2 cellular contexts compared by ENCODE assay signal in the genomic region with DNA sequence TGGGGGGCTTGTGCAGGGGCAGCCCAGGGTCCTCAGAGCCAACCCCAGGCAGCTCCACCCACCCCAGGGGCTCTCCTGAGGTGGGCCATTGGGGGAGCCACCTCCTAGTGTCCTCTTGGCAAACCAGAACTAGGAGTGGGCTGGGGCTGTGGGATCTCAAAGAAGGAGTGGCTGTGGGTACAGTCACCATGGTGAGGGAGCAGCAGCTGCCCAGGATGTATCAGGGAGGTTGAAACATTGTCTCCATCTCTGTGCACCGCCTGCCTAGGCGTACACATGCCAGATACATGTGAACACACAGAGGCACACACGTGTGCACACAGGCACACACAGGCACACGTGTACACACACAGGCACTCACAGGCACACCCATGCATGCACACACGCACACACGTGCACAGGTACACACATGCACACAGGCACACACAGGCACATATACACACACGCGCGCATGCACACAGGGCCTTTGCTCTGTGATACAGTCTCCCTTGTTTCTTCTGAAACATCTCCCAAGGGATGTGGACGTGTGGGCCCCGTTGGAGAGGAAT.
TF ChIP-seq lines count a peak whose summit lies in the region.

No MANE protein-coding gene starts in this region.

TF ChIP-seq in GM23338, 12 proteins besides CTCF, POLR2A, EP300 and RAD21:
- no peak for TF ChIP-seq ZNF114 (CRISPR knock-in tag; IDR thresholded peaks at IDR 0.05)
- TF ChIP-seq, protein P1, sequence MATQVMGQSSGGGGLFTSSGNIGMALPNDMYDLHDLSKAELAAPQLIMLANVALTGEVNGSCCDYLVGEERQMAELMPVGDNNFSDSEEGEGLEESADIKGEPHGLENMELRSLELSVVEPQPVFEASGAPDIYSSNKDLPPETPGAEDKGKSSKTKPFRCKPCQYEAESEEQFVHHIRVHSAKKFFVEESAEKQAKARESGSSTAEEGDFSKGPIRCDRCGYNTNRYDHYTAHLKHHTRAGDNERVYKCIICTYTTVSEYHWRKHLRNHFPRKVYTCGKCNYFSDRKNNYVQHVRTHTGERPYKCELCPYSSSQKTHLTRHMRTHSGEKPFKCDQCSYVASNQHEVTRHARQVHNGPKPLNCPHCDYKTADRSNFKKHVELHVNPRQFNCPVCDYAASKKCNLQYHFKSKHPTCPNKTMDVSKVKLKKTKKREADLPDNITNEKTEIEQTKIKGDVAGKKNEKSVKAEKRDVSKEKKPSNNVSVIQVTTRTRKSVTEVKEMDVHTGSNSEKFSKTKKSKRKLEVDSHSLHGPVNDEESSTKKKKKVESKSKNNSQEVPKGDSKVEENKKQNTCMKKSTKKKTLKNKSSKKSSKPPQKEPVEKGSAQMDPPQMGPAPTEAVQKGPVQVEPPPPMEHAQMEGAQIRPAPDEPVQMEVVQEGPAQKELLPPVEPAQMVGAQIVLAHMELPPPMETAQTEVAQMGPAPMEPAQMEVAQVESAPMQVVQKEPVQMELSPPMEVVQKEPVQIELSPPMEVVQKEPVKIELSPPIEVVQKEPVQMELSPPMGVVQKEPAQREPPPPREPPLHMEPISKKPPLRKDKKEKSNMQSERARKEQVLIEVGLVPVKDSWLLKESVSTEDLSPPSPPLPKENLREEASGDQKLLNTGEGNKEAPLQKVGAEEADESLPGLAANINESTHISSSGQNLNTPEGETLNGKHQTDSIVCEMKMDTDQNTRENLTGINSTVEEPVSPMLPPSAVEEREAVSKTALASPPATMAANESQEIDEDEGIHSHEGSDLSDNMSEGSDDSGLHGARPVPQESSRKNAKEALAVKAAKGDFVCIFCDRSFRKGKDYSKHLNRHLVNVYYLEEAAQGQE (IDR thresholded peaks at IDR 0.05; ENCODE audit: unreplicated experiment), result no peak
- TF ChIP-seq CREB1 (CRISPR knock-in tag; IDR thresholded peaks at IDR 0.05; ENCODE audit: low read depth), result no peak
- no peak for TF ChIP-seq EZH2 (IDR thresholded peaks at IDR 0.05; ENCODE audit: low read depth, unreplicated experiment)
- no peak for TF ChIP-seq NANOG (IDR thresholded peaks at IDR 0.05; ENCODE audit: borderline replicate concordance)
- TF ChIP-seq STAT1 (IDR thresholded peaks at IDR 0.05; ENCODE audit: unreplicated experiment), result no peak

TF ChIP-seq in H1, 55 proteins besides CTCF, POLR2A, EP300 and RAD21:
- TF ChIP-seq MAFK (IDR thresholded peaks at IDR 0.05; ENCODE audit: low read depth, low read length), result no peak
- TF ChIP-seq, protein P2, sequence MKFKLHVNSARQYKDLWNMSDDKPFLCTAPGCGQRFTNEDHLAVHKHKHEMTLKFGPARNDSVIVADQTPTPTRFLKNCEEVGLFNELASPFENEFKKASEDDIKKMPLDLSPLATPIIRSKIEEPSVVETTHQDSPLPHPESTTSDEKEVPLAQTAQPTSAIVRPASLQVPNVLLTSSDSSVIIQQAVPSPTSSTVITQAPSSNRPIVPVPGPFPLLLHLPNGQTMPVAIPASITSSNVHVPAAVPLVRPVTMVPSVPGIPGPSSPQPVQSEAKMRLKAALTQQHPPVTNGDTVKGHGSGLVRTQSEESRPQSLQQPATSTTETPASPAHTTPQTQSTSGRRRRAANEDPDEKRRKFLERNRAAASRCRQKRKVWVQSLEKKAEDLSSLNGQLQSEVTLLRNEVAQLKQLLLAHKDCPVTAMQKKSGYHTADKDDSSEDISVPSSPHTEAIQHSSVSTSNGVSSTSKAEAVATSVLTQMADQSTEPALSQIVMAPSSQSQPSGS (IDR thresholded peaks at IDR 0.05; ENCODE audit: low read length), result no peak
TF ChIP-seq in H1: peak in this region for 0.
